ENCODE assay signal across 21 cellular contexts in the genomic region with DNA sequence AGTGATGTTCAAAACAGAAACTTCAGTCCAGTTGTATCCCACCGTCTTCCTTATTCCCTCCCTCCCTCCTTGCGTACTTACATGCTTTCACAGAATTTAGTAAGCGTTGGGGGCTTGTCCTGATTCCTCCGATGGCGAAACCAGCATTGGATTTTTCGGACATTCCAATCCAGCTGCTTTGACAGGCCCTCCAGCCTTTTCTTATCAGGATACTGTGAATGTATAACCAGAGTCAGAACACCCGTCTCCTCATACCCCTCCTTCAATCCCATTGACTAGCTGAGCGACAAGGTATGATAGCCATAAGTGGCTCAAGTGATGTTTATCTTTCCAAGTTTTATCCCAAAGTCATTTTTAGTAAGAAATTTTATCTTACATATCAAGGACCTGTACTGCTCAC.
"Had no signal": no experiment of that assay in that cellular context is flagged by ENCODE, and none has a peak within 500 bp of the region (broad histone marks: within the 10 kb centered on the region; RNA-seq: fewer than 3 reads in every experiment).

No MANE protein-coding gene starts in this region.

- ATAC-seq: HepG2 had no signal

- DNase-seq: KBM-7, MV-4-11, NCI-H1048, NCI-H1105, NCI-H1417, NCI-H1436 treated with DMSO at 0.1 percent for 48 hours, NCI-H1694 treated with DMSO at 0.1 percent for 48 hours, NCI-H1930, NCI-H2081 treated with DMSO at 0.1 percent for 48 hours, NCI-H2171, NCI-H226, NCI-H446, NCI-H510A, NCI-H524 treated with DMSO at 0.1 percent for 48 hours, NCI-H69, NCI-H774, RPMI8226, SHP77, SK-N-SH, SW 1271 had no signal

- H3K9me3 ChIP-seq: SK-N-SH had no signal
